Comparison of ENCODE assay signal across 3 cellular contexts in the genomic region with DNA sequence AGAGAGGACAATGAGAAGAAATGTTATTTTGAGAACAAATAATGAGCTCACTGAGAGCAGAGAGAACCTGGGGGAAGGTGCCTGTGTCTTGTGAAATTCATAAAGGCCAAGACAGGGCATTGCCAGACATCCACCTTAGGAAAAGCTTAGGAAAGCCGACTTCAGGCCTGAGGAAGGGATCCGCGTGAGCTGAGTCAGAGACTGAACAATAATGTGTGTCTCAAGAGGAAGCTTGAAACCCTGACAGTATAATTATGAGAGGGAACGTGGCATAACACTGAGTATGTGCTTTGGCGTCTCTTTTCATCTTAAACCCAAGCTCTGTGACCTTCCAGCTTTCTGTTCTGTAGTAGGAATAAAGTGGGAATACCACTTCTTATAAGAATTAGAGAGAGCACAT.
"Had no signal": no experiment of that assay in that cellular context is flagged by ENCODE, and none has a peak within 500 bp of the region (broad histone marks: within the 10 kb centered on the region; RNA-seq: fewer than 3 reads in every experiment).

No MANE protein-coding gene starts in this region.

- DNase-seq: GDM1, GF-D8 had no signal

- ATAC-seq: GM12878 had no signal

- H3K4me3 ChIP-seq: GM12878 had no signal
